Comparison of ENCODE assay signal across 18 cellular contexts in genomic region chr16:876041-876335, GRCh38.
A peak's percentile ranks its signal among the peaks of the same experiment; 100 is the strongest.
DNase-seq lines count a peak whose midpoint lies in the region; ATAC-seq and TF ChIP-seq lines count a peak whose summit lies in the region.
"Had no signal": no experiment of that assay in that cellular context is flagged by ENCODE, and none has a peak within 500 bp of the region (broad histone marks: within the 10 kb centered on the region; RNA-seq: fewer than 3 reads in every experiment).

No MANE protein-coding gene starts in this region.

- no peaks in the 10 kb centered on the region for H3K9me3 ChIP-seq in left ventricle myocardium inferior (replicated peaks)
- H3K9me3 ChIP-seq in BLaER1 treated with 17β-estradiol and CSF1 and Interleukin-3, amounts not matched to agents 10 nM and 100 nM (replicated peaks in 1 of 11): no peaks in the 10 kb centered on the region

- no peak overlapping the region for H3K27ac ChIP-seq in left ventricle myocardium inferior (replicated peaks)
- peak overlapping the region in 1 of 11 experiments; percentile 16; a peak in 1 of 22 replicates for H3K27ac ChIP-seq in BLaER1 treated with 17β-estradiol and CSF1 and Interleukin-3, amounts not matched to agents 10 nM and 100 nM

- DNase-seq in Right ventricle myocardium superior: peak; percentile 24
- DNase-seq in left ventricle myocardium inferior: no peak
- DNase-seq in neural crest cell (ENCODE audit: low read depth, low spot score): no peak
- DNase-seq in stimulated activated naive B cell treated with anti-CD40 and anti-IgM and Interleukin-4, amounts not matched to agents 10 μg/mL and 1 μg/mL and 100 μg/mL, for 72 hours: no peak
- DNase-seq in HFFc6: no peak
- DNase-seq in activated gamma-delta T cell (lab: John Stamatoyannopoulos, UW): no peak
- DNase-seq: ACHN; CD8-positive, alpha-beta T cell; COR-L47; DMS153; DMS79 treated with DMSO at 0.1 percent for 48 hours; EL; H7 had no signal

- H3K9me3 Mint-ChIP-seq in neural crest cell (no peaks in the 10 kb centered on the region), HFFc6 (peaks cover 14% of the 10 kb centered on the region)
- peaks cover 0 to 2% of the 10 kb centered on the region in 2 donors for H3K9me3 Mint-ChIP-seq in stimulated activated naive B cell treated with anti-CD40 and anti-IgM and Interleukin-4, amounts not matched to agents 10 μg/mL and 1 μg/mL and 100 μg/mL, for 72 hours
- H3K9me3 Mint-ChIP-seq: CD8-positive, alpha-beta T cell; GM23338; IgD-negative memory B cell had no signal

- peaks cover 0 to 90% (median 20%) of the 10 kb centered on the region in 11 experiments; a peak in 17 of 22 replicates for H4K20me1 ChIP-seq in BLaER1 treated with 17β-estradiol and CSF1 and Interleukin-3, amounts not matched to agents 10 nM and 100 nM

- no peak overlapping the region for H3K9ac ChIP-seq in BLaER1 treated with 17β-estradiol and CSF1 and Interleukin-3, amounts not matched to agents 10 nM and 100 nM

- peaks cover 8% of the 10 kb centered on the region for H3K36me3 ChIP-seq in left ventricle myocardium inferior
- peaks cover 0 to 6% (median 0%) of the 10 kb centered on the region in 11 experiments; a peak in 2 of 22 replicates for H3K36me3 ChIP-seq in BLaER1 treated with 17β-estradiol and CSF1 and Interleukin-3, amounts not matched to agents 10 nM and 100 nM

- TF ChIP-seq CTCF in left ventricle myocardium inferior (IDR thresholded peaks at IDR 0.05; ENCODE audit: borderline replicate concordance): no peak
- TF ChIP-seq CTCF in neural crest cell (conservative IDR thresholded peaks at IDR 0.05): no peak
- TF ChIP-seq CTCF in HFFc6 (IDR thresholded peaks at IDR 0.05): no peak

- H3K27ac Mint-ChIP-seq in neural crest cell (ENCODE audit: unreplicated experiment) (peak overlapping the region; percentile 86), HFFc6 (no peak overlapping the region)
- peak overlapping the region; percentile 69 for H3K27ac Mint-ChIP-seq in stimulated activated naive B cell treated with anti-CD40 and anti-IgM and Interleukin-4, amounts not matched to agents 10 μg/mL and 1 μg/mL and 100 μg/mL, for 72 hours
- H3K27ac Mint-ChIP-seq: B cell; CD8-positive, alpha-beta T cell; GM23338; IgD-negative memory B cell had no signal

- intact Hi-C loops in Right ventricle myocardium superior (cut with DNase I): no loop called here
- intact Hi-C loops in left ventricle myocardium inferior (cut with micrococcal nuclease): no loop called here

- no peaks in the 10 kb centered on the region for H3K27me3 ChIP-seq in left ventricle myocardium inferior (ENCODE audit: low read depth)
- H3K27me3 ChIP-seq in BLaER1 treated with 17β-estradiol and CSF1 and Interleukin-3, amounts not matched to agents 10 nM and 100 nM: peaks cover 0 to 76% (median 0%) of the 10 kb centered on the region in 11 experiments; a peak in 10 of 22 replicates

- no peak overlapping the region for H3K4me3 ChIP-seq in left ventricle myocardium inferior
- no peak overlapping the region for H3K4me3 ChIP-seq in BLaER1 treated with 17β-estradiol and CSF1 and Interleukin-3, amounts not matched to agents 10 nM and 100 nM
- H3K4me3 ChIP-seq: GM23338 had no signal

- peaks cover 2% of the 10 kb centered on the region for H3K36me3 Mint-ChIP-seq in neural crest cell (ENCODE audit: low read depth)
- peaks cover 28 to 34% of the 10 kb centered on the region in 2 donors for H3K36me3 Mint-ChIP-seq in stimulated activated naive B cell treated with anti-CD40 and anti-IgM and Interleukin-4, amounts not matched to agents 10 μg/mL and 1 μg/mL and 100 μg/mL, for 72 hours
- peaks cover 10% of the 10 kb centered on the region; the same call in 1 of the 2 replicates for H3K36me3 Mint-ChIP-seq in HFFc6 (ENCODE audit: low read depth)

- H3K4me2 ChIP-seq in BLaER1 treated with 17β-estradiol and CSF1 and Interleukin-3, amounts not matched to agents 10 nM and 100 nM: peak overlapping the region in 8 of 11 experiments; percentile 6 to 99 (median 66); a peak in 12 of 22 replicates
- H3K4me2 ChIP-seq: GM23338 had no signal

- no peak for ATAC-seq in Right ventricle myocardium superior (ENCODE audit: poor library complexity)
- no peak for ATAC-seq in stimulated activated naive B cell treated with anti-CD40 and anti-IgM and Interleukin-4, amounts not matched to agents 10 μg/mL and 1 μg/mL and 100 μg/mL, for 72 hours (replicated peaks)
- ATAC-seq: CD8-positive, alpha-beta T cell; GM23338 had no signal

- no peak overlapping the region for H3K4me3 Mint-ChIP-seq in neural crest cell
- H3K4me3 Mint-ChIP-seq in stimulated activated naive B cell treated with anti-CD40 and anti-IgM and Interleukin-4, amounts not matched to agents 10 μg/mL and 1 μg/mL and 100 μg/mL, for 72 hours: no peak overlapping the region
- no peak overlapping the region for H3K4me3 Mint-ChIP-seq in HFFc6
- H3K4me3 Mint-ChIP-seq: B cell; CD14-positive monocyte; CD8-positive, alpha-beta T cell; GM23338 had no signal

- H3K4me1 Mint-ChIP-seq in neural crest cell: peaks cover 9% of the 10 kb centered on the region
- peaks cover 23 to 43% of the 10 kb centered on the region in 2 donors for H3K4me1 Mint-ChIP-seq in stimulated activated naive B cell treated with anti-CD40 and anti-IgM and Interleukin-4, amounts not matched to agents 10 μg/mL and 1 μg/mL and 100 μg/mL, for 72 hours
- H3K4me1 Mint-ChIP-seq in HFFc6 (ENCODE audit: low read depth): no peaks in the 10 kb centered on the region

- H3K27me3 Mint-ChIP-seq in neural crest cell (ENCODE audit: low read depth) (no peaks in the 10 kb centered on the region), HFFc6 (ENCODE audit: insufficient read depth) (no peaks in the 10 kb centered on the region; the same call in 1 of the 2 replicates)
- no peaks in the 10 kb centered on the region for H3K27me3 Mint-ChIP-seq in stimulated activated naive B cell treated with anti-CD40 and anti-IgM and Interleukin-4, amounts not matched to agents 10 μg/mL and 1 μg/mL and 100 μg/mL, for 72 hours
- H3K27me3 Mint-ChIP-seq: B cell had no signal

- no peaks in the 10 kb centered on the region for H3K4me1 ChIP-seq in left ventricle myocardium inferior
- H3K4me1 ChIP-seq in BLaER1 treated with 17β-estradiol and CSF1 and Interleukin-3, amounts not matched to agents 10 nM and 100 nM: peaks cover 58 to 99% (median 91%) of the 10 kb centered on the region in 10 experiments
